In genomic region chr3:30186741-30187219, GRCh38 we compare ENCODE assay signal across 13 cellular contexts.
"Had no signal": no experiment of that assay in that cellular context is flagged by ENCODE, and none has a peak within 500 bp of the region (broad histone marks: within the 10 kb centered on the region; RNA-seq: fewer than 3 reads in every experiment).

No MANE protein-coding gene starts in this region.

- ATAC-seq: activated T-helper 17 cell treated with anti-CD3 and anti-CD28 coated beads, Interleukin-2, amount 50 U/mL, for 72 hours; sciatic nerve; stimulated activated naive CD8-positive, alpha-beta T cell treated with anti-CD3 and anti-CD28 coated beads, Interleukin-15, amount 100 ng/mL, for 72 hours; T-cell had no signal

- H3K36me3 ChIP-seq: brain microvascular endothelial cell, upper lobe of left lung had no signal

- H3K27ac ChIP-seq: brain microvascular endothelial cell, dorsolateral prefrontal cortex, hepatocyte, upper lobe of left lung had no signal

- H3K4me2 ChIP-seq: hepatocyte had no signal

- H3K4me3 ChIP-seq: dorsolateral prefrontal cortex, hepatocyte, upper lobe of left lung had no signal

- H3K27me3 ChIP-seq: brain microvascular endothelial cell, hepatocyte, upper lobe of left lung had no signal

- H3K4me1 ChIP-seq: upper lobe of left lung had no signal

- H3K9me3 ChIP-seq: upper lobe of left lung had no signal

- H3K79me2 ChIP-seq: hepatocyte had no signal

- DNase-seq: activated CD4-positive, CD25-positive, alpha-beta regulatory T cell treated with anti-CD3 and anti-CD28 coated beads, Interleukin-2, amount 50 U/mL, for 72 hours; activated naive CD4-positive, alpha-beta T cell treated with Interleukin-2 at 50 U/mL for 16 hours; brain microvascular endothelial cell; dorsolateral prefrontal cortex; endodermal cell; mesendoderm; stimulated activated naive CD8-positive, alpha-beta T cell treated with anti-CD3 and anti-CD28 coated beads, Interleukin-15, amount 100 ng/mL, for 72 hours; T-cell; T1000; upper lobe of left lung had no signal

- H2AFZ ChIP-seq: hepatocyte had no signal
